ENCODE assay signal across 18 cellular contexts in genomic region chr16:17107450-17107849, GRCh38.
DNase-seq lines count a peak whose midpoint lies in the region; ATAC-seq, FAIRE-seq and TF ChIP-seq lines count a peak whose summit lies in the region.
"Had no signal": no experiment of that assay in that cellular context is flagged by ENCODE, and none has a peak within 500 bp of the region (broad histone marks: within the 10 kb centered on the region; RNA-seq: fewer than 3 reads in every experiment).

No MANE protein-coding gene starts in this region.

- no peak for TF ChIP-seq CTCF in activated CD8-positive, alpha-beta T cell treated with anti-CD3 and anti-CD28 coated beads for 36 hours (IDR thresholded peaks at IDR 0.05)

- peaks cover 49% of the 10 kb centered on the region for H3K36me3 Mint-ChIP-seq in activated CD8-positive, alpha-beta T cell treated with anti-CD3 and anti-CD28 coated beads, Interleukin-2, amount 10 ng/mL, durations not matched to agents 7 days and 5 days (ENCODE audit: low read depth)
- peaks cover 3% of the 10 kb centered on the region for H3K36me3 Mint-ChIP-seq in activated CD8-positive, alpha-beta T cell treated with anti-CD3 and anti-CD28 coated beads for 36 hours (ENCODE audit: low read depth)
- peaks cover 6 to 21% (median 15%) of the 10 kb centered on the region in 3 donors for H3K36me3 Mint-ChIP-seq in immature natural killer cell

- H3K4me1 Mint-ChIP-seq in activated CD8-positive, alpha-beta T cell treated with anti-CD3 and anti-CD28 coated beads, Interleukin-2, amount 10 ng/mL, durations not matched to agents 7 days and 5 days (ENCODE audit: low read depth) = peaks cover 35% of the 10 kb centered on the region
- H3K4me1 Mint-ChIP-seq in activated CD8-positive, alpha-beta T cell treated with anti-CD3 and anti-CD28 coated beads for 36 hours (ENCODE audit: low read depth) = peaks cover 15% of the 10 kb centered on the region
- H3K4me1 Mint-ChIP-seq in immature natural killer cell = peaks cover 53 to 59% of the 10 kb centered on the region in 2 donors

- no peak for ATAC-seq in activated CD8-positive, alpha-beta T cell treated with anti-CD3 and anti-CD28 coated beads, Interleukin-2, amount 10 ng/mL, durations not matched to agents 7 days and 5 days
- ATAC-seq in activated CD8-positive, alpha-beta T cell treated with anti-CD3 and anti-CD28 coated beads for 36 hours = no peak
- ATAC-seq: A549 had no signal

- CTCF ChIA-PET in activated CD8-positive, alpha-beta T cell treated with anti-CD3 and anti-CD28 coated beads, Interleukin-2, amount 10 ng/mL, durations not matched to agents 7 days and 5 days (lab: Charles Lee) = no interaction called here
- CTCF ChIA-PET in activated CD8-positive, alpha-beta T cell treated with anti-CD3 and anti-CD28 coated beads for 36 hours (lab: Charles Lee) = no interaction called here

- H3K9me3 Mint-ChIP-seq in activated CD8-positive, alpha-beta T cell treated with anti-CD3 and anti-CD28 coated beads, Interleukin-2, amount 10 ng/mL, durations not matched to agents 7 days and 5 days (ENCODE audit: insufficient read depth) = no peaks in the 10 kb centered on the region
- H3K9me3 Mint-ChIP-seq in activated CD8-positive, alpha-beta T cell treated with anti-CD3 and anti-CD28 coated beads for 36 hours = no peaks in the 10 kb centered on the region
- peaks cover 0 to 2% (median 0%) of the 10 kb centered on the region in 6 donors for H3K9me3 Mint-ChIP-seq in immature natural killer cell
- H3K9me3 Mint-ChIP-seq: CD4-positive, alpha-beta T cell; IgD-negative memory B cell had no signal

- intact Hi-C loops in activated CD8-positive, alpha-beta T cell treated with anti-CD3 and anti-CD28 coated beads for 36 hours (cut with micrococcal nuclease) = no loop called here

- no peak overlapping the region for H3K4me3 Mint-ChIP-seq in activated CD8-positive, alpha-beta T cell treated with anti-CD3 and anti-CD28 coated beads, Interleukin-2, amount 10 ng/mL, durations not matched to agents 7 days and 5 days
- no peak overlapping the region for H3K4me3 Mint-ChIP-seq in activated CD8-positive, alpha-beta T cell treated with anti-CD3 and anti-CD28 coated beads for 36 hours
- peak overlapping the region in 2 of 5 donors; percentile 13 to 20 for H3K4me3 Mint-ChIP-seq in immature natural killer cell
- H3K4me3 Mint-ChIP-seq: CD4-positive, alpha-beta T cell; IgD-negative memory B cell had no signal

- no peaks in the 10 kb centered on the region for H3K27me3 Mint-ChIP-seq in activated CD8-positive, alpha-beta T cell treated with anti-CD3 and anti-CD28 coated beads, Interleukin-2, amount 10 ng/mL, durations not matched to agents 7 days and 5 days (ENCODE audit: low read depth)
- H3K27me3 Mint-ChIP-seq in activated CD8-positive, alpha-beta T cell treated with anti-CD3 and anti-CD28 coated beads for 36 hours = no peaks in the 10 kb centered on the region
- H3K27me3 Mint-ChIP-seq in immature natural killer cell (ENCODE audit: low read depth in 3 of 3) = peaks cover 0 to 4% (median 2%) of the 10 kb centered on the region in 3 donors
- H3K27me3 Mint-ChIP-seq: CD4-positive, alpha-beta T cell; IgD-negative memory B cell had no signal

- no peak for FAIRE-seq in HTR-8/SVneo (lab: Jason Lieb, UNC)
- FAIRE-seq: A549, GM12892, GM18507, H1 had no signal

- peak overlapping the region; percentile 34 for H3K27ac Mint-ChIP-seq in activated CD8-positive, alpha-beta T cell treated with anti-CD3 and anti-CD28 coated beads, Interleukin-2, amount 10 ng/mL, durations not matched to agents 7 days and 5 days
- H3K27ac Mint-ChIP-seq in activated CD8-positive, alpha-beta T cell treated with anti-CD3 and anti-CD28 coated beads for 36 hours = no peak overlapping the region
- peak overlapping the region; percentile 14 to 78 (median 66) for H3K27ac Mint-ChIP-seq in immature natural killer cell
- H3K27ac Mint-ChIP-seq: CD4-positive, alpha-beta T cell had no signal

- POLR2A ChIA-PET in activated CD8-positive, alpha-beta T cell treated with anti-CD3 and anti-CD28 coated beads, Interleukin-2, amount 10 ng/mL, durations not matched to agents 7 days and 5 days (lab: Charles Lee) = interaction anchor here (0.7 kb wide), 1 partner anchor 48 kb away, joined by 3 read pairs; no protein-coding TSS in a partner anchor
- POLR2A ChIA-PET in activated CD8-positive, alpha-beta T cell treated with anti-CD3 and anti-CD28 coated beads for 36 hours (lab: Charles Lee) = no interaction called here

- DNase-seq in activated CD8-positive, alpha-beta T cell treated with anti-CD3 and anti-CD28 coated beads, Interleukin-2, amount 10 ng/mL, durations not matched to agents 7 days and 5 days = no peak
- DNase-seq in activated CD8-positive, alpha-beta T cell treated with anti-CD3 and anti-CD28 coated beads for 36 hours = no peak
- DNase-seq in NCI-H460 (ENCODE audit: extremely low read depth, low read depth) = peak; percentile 83
- DNase-seq in immature natural killer cell = peak; percentile 12 to 23 (median 18)
- DNase-seq in NCI-H510A treated with DMSO at 0.1 percent for 48 hours (lab: John Stamatoyannopoulos, UW) = no peak
- no peak for DNase-seq in stimulated activated CD4-positive, alpha-beta T cell treated with anti-CD3 and anti-CD28 coated beads, Interleukin-2, amount 100 ng/mL, for 24 hours
- no peak for DNase-seq in HTR-8/SVneo (ENCODE audit: insufficient read length, low spot score)
- DNase-seq: AML-193; CD4-positive, alpha-beta T cell; DMS153; DMS79; GDM1; KBM-7 had no signal

Comparison
In these comparisons a context has a peak if more than half of its experiments do, and no peak if none do; other contexts are left out.
1. DNase-seq: peak in NCI-H460 (single experiment) and immature natural killer cell (3 of 3); none in activated CD8-positive, alpha-beta T cell treated with anti-CD3 and anti-CD28 coated beads, Interleukin-2, amount 10 ng/mL, durations not matched to agents 7 days and 5 days (single experiment), activated CD8-positive, alpha-beta T cell treated with anti-CD3 and anti-CD28 coated beads for 36 hours (single experiment), NCI-H510A treated with DMSO at 0.1 percent for 48 hours (single experiment), stimulated activated CD4-positive, alpha-beta T cell treated with anti-CD3 and anti-CD28 coated beads, Interleukin-2, amount 100 ng/mL, for 24 hours (0 of 2) and HTR-8/SVneo (single experiment).